23 cellular contexts compared by ENCODE assay signal in genomic region chr3:64082411-64082810, GRCh38. TPM values are rescaled to one million over a fixed set of nuclear protein-coding genes. Genes with fewer than 3 reads are reported as not detected.
DNase-seq lines count a peak whose midpoint lies in the region; ATAC-seq, FAIRE-seq and TF ChIP-seq lines count a peak whose summit lies in the region.
"Had no signal": no experiment of that assay in that cellular context is flagged by ENCODE, and none has a peak within 500 bp of the region (broad histone marks: within the 10 kb centered on the region; RNA-seq: fewer than 3 reads in every experiment).

No MANE protein-coding gene starts in this region.

- FAIRE-seq in RCC 7860 (lab: Jason Lieb, UNC) = no peak
- FAIRE-seq: GM12891, K562 had no signal

- H3K9me3 Mint-ChIP-seq in neural progenitor cell (no peaks in the 10 kb centered on the region), endodermal cell (no peaks in the 10 kb centered on the region)
- peaks cover 0 to 2% of the 10 kb centered on the region in 2 donors for H3K9me3 Mint-ChIP-seq in effector memory CD8-positive, alpha-beta T cell
- H3K9me3 Mint-ChIP-seq: H9 had no signal

- no peak overlapping the region for H3K27ac ChIP-seq in neural progenitor cell
- peak overlapping the region; percentile 77 to 79 for H3K27ac ChIP-seq in uterus
- no peak overlapping the region for H3K27ac ChIP-seq in endodermal cell (ENCODE audit: low read depth, low read length)
- H3K27ac ChIP-seq: C4-2B, SJSA1 had no signal

- H3K4me3 ChIP-seq in neural progenitor cell = no peak overlapping the region
- H3K4me3 ChIP-seq in uterus = no peak overlapping the region
- no peak overlapping the region for H3K4me3 ChIP-seq in endodermal cell (ENCODE audit: low read length)
- H3K4me3 ChIP-seq: K562, SJSA1 had no signal

- H3K36me3 Mint-ChIP-seq in neural progenitor cell (no peaks in the 10 kb centered on the region), endodermal cell (ENCODE audit: low read depth) (no peaks in the 10 kb centered on the region)
- H3K36me3 Mint-ChIP-seq in effector memory CD8-positive, alpha-beta T cell (ENCODE audit: insufficient read depth) = no peaks in the 10 kb centered on the region
- H3K36me3 Mint-ChIP-seq: CD8-positive, alpha-beta memory T cell had no signal

- H3K27ac Mint-ChIP-seq in neural progenitor cell (no peak overlapping the region), endodermal cell (no peak overlapping the region)
- no peak overlapping the region for H3K27ac Mint-ChIP-seq in effector memory CD8-positive, alpha-beta T cell
- H3K27ac Mint-ChIP-seq: CD8-positive, alpha-beta memory T cell; H9 had no signal

- H3K9ac ChIP-seq in neural progenitor cell = no peak overlapping the region
- H3K9ac ChIP-seq in endodermal cell (ENCODE audit: extremely low read depth, low read length, poor library complexity, severe bottlenecking) = no peak overlapping the region

- H4K20me1 ChIP-seq in neural progenitor cell (ENCODE audit: low read depth) = no peaks in the 10 kb centered on the region

- H3K4me2 ChIP-seq in neural progenitor cell = no peak overlapping the region

- peak overlapping the region; percentile 33 for H2AFZ ChIP-seq in neural progenitor cell (replicated peaks)

- H3K4me3 Mint-ChIP-seq in neural progenitor cell = no peak overlapping the region
- no peak overlapping the region for H3K4me3 Mint-ChIP-seq in effector memory CD8-positive, alpha-beta T cell
- no peak overlapping the region for H3K4me3 Mint-ChIP-seq in endodermal cell
- H3K4me3 Mint-ChIP-seq: CD8-positive, alpha-beta memory T cell; H9 had no signal

- H3K9me3 ChIP-seq in neural progenitor cell (ENCODE audit: low read depth) = no peaks in the 10 kb centered on the region
- H3K9me3 ChIP-seq in uterus = no peaks in the 10 kb centered on the region
- H3K9me3 ChIP-seq in endodermal cell (ENCODE audit: control insufficient read depth, low read length) = peaks cover 9% of the 10 kb centered on the region
- H3K9me3 ChIP-seq: SJSA1 had no signal

- H3K4me1 Mint-ChIP-seq in neural progenitor cell (peaks cover 18% of the 10 kb centered on the region), endodermal cell (peaks cover 34% of the 10 kb centered on the region)
- H3K4me1 Mint-ChIP-seq in effector memory CD8-positive, alpha-beta T cell (ENCODE audit: low read depth in 2 of 2) = no peaks in the 10 kb centered on the region
- H3K4me1 Mint-ChIP-seq: CD8-positive, alpha-beta memory T cell had no signal

- H3K27me3 Mint-ChIP-seq in neural progenitor cell (ENCODE audit: insufficient read depth, low read depth) (peaks cover 7% of the 10 kb centered on the region), endodermal cell (ENCODE audit: insufficient read depth) (peaks cover 10% of the 10 kb centered on the region)
- H3K27me3 Mint-ChIP-seq in effector memory CD8-positive, alpha-beta T cell = peaks cover 37 to 45% of the 10 kb centered on the region in 2 donors

- peak; percentile 14 for DNase-seq in RCC 7860 (ENCODE audit: low spot score)
- DNase-seq in kidney glomerular epithelial cell (lab: John Stamatoyannopoulos, UW) = peak; percentile 39
- DNase-seq in neural progenitor cell (ENCODE audit: low spot score) = no peak
- no peak for DNase-seq in uterus
- DNase-seq in NCI-H748 (lab: John Stamatoyannopoulos, UW; ENCODE audit: unreplicated experiment) = no peak
- no peak for DNase-seq in effector memory CD8-positive, alpha-beta T cell
- no peak for DNase-seq in endodermal cell
- no peak for DNase-seq in left ventricle myocardium superior
- DNase-seq: Calu3; CD8-positive, alpha-beta memory T cell; DMS153; H9; NCI-H1092 treated with DMSO at 0.1 percent for 48 hours; NCI-H1436 treated with DMSO at 0.1 percent for 48 hours; NCI-H1930; NCI-H226; NCI-H510A treated with DMSO at 0.1 percent for 48 hours; NCI-H774 had no signal

- H3K79me2 ChIP-seq in neural progenitor cell (ENCODE audit: low read depth) = no peaks in the 10 kb centered on the region

- H3K27me3 ChIP-seq in neural progenitor cell (no peaks in the 10 kb centered on the region), uterus (no peaks in the 10 kb centered on the region), endodermal cell (ENCODE audit: control insufficient read depth, insufficient read depth, low read length, poor library complexity, severe bottlenecking) (no peaks in the 10 kb centered on the region)
- H3K27me3 ChIP-seq: SJSA1 had no signal

- no peak for TF ChIP-seq POLR2A in uterus (IDR thresholded peaks at IDR 0.05)

- TF ChIP-seq CTCF in neural progenitor cell (IDR thresholded peaks at IDR 0.05) = no peak
- no peak for TF ChIP-seq CTCF in uterus (IDR thresholded peaks at IDR 0.05)
- TF ChIP-seq CTCF in endodermal cell (conservative IDR thresholded peaks at IDR 0.05) = no peak

- intact Hi-C loops in uterus (cut with DNase I; ENCODE audit: low total_unique reads) = no loop called here
- intact Hi-C loops in left ventricle myocardium superior (cut with micrococcal nuclease) = no loop called here

- 87 to 92% methylated on average over 2 to 3 of the region's 3 CpGs for WGBS in endodermal cell (ENCODE audit: insufficient coverage in 1 of 2, insufficient read length in 1 of 2), 2 experiments

- no peak for ATAC-seq in effector memory CD8-positive, alpha-beta T cell (replicated peaks)
- ATAC-seq in left ventricle myocardium superior = no peak
- ATAC-seq: K562, Panc1 had no signal

- H3K36me3 ChIP-seq in neural progenitor cell (no peaks in the 10 kb centered on the region), uterus (no peaks in the 10 kb centered on the region), endodermal cell (ENCODE audit: control insufficient read depth, insufficient read depth, low read length) (no peaks in the 10 kb centered on the region)
- H3K36me3 ChIP-seq: SJSA1 had no signal

- H3K4me1 ChIP-seq in neural progenitor cell (peaks cover 8% of the 10 kb centered on the region), uterus (no peaks in the 10 kb centered on the region), endodermal cell (ENCODE audit: control insufficient read depth, insufficient read depth, low read length) (peaks cover 11% of the 10 kb centered on the region)

- no peaks in the 10 kb centered on the region for H3F3A ChIP-seq in neural progenitor cell (ENCODE audit: low read depth)

RNA-seq across cellular contexts. Expression of gene PSMD6, which starts 59.1 kb away (rescaled TPM):
- total RNA-seq in neural progenitor cell (ENCODE audit: low replicate concordance) (103 and 141 TPM in 2 replicates), uterus (10 to 100 TPM; 49.2 to 72.1 (median 65.0) TPM), endodermal cell (100 to 1,000 TPM in 1 of 2 donors, 10 to 100 TPM in 1; 99.7 to 109 TPM), left ventricle myocardium superior (70.7 TPM)
- 115 TPM for polyA plus RNA-seq in endodermal cell (2013, experiment 1 of 2)
- 104 TPM for polyA plus RNA-seq in endodermal cell (2013, experiment 2 of 2)

Comparison
In these comparisons a context has a peak if more than half of its experiments do, and no peak if none do; other contexts are left out.
1. DNase-seq: peak in RCC 7860 (single experiment) and kidney glomerular epithelial cell (single experiment); none in neural progenitor cell (single experiment), uterus (0 of 2), NCI-H748 (single experiment), effector memory CD8-positive, alpha-beta T cell (0 of 3), endodermal cell (single experiment) and left ventricle myocardium superior (single experiment).
2. H3K27ac ChIP-seq: peak in uterus (2 of 2); none in neural progenitor cell (single experiment) and endodermal cell (single experiment).